ENCODE assay signal across 21 cellular contexts in the genomic region with DNA sequence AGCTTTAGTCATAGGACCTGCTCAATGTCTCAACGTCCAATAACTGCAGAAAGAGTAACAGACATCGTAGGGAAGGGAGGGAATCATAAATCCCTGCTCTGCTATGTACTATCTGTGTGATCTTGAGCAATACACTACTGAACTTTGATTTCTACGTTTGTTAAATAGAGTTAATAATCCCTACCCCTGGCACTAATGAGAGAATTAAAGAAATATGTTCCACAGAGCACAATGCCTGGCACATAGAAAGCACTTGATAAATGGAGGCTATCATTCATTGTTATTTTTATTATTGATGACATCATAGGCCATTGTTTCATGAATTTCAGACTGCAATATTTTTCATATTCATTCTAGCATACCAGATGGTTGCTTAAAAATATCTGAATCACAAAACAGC.
"Had no signal": no experiment of that assay in that cellular context is flagged by ENCODE, and none has a peak within 500 bp of the region (broad histone marks: within the 10 kb centered on the region; RNA-seq: fewer than 3 reads in every experiment).

No MANE protein-coding gene starts in this region.

- H3K4me1 ChIP-seq: colonic mucosa, pancreas had no signal

- H3K9ac ChIP-seq: neural progenitor cell had no signal

- H3K27me3 ChIP-seq: colonic mucosa, esophagus muscularis mucosa, neural progenitor cell, pancreas, tibial nerve, vagina had no signal

- FAIRE-seq: pancreas had no signal

- DNase-seq: activated CD4-positive, alpha-beta memory T cell treated with anti-CD3 and anti-CD28 coated beads for 36 hours; activated CD4-positive, alpha-beta T cell treated with anti-CD3 and anti-CD28 coated beads for 36 hours; activated T-cell treated with anti-CD3 and anti-CD28 coated beads, Interleukin-2, amount 50 U/mL, for 24 hours; caudate nucleus; colonic mucosa; foreskin melanocyte; head of caudate nucleus; immature natural killer cell; pancreas; stimulated activated CD4-positive, alpha-beta T cell treated with anti-CD3 and anti-CD28 coated beads, Interleukin-15, amount 100 ng/mL, for 24 hours; stimulated activated CD4-positive, alpha-beta T cell treated with anti-CD3 and anti-CD28 coated beads, Interleukin-4, amount 100 ng/mL, for 1 hour; stimulated activated naive B cell treated with anti-CD40 and anti-IgM and Interleukin-4, amounts not matched to agents 10 μg/mL and 1 μg/mL and 100 μg/mL, for 72 hours; T-helper 17 cell; WERI-Rb-1 had no signal

- H3K9me3 Mint-ChIP-seq: activated CD4-positive, alpha-beta memory T cell treated with anti-CD3 and anti-CD28 coated beads for 36 hours; activated naive CD4-positive, alpha-beta T cell treated with anti-CD3 and anti-CD28 coated beads, Interleukin-2, amount 50 U/mL, for 24 hours; activated T-cell treated with anti-CD3 and anti-CD28 coated beads, Interleukin-2, amount 50 U/mL, for 24 hours; neural progenitor cell; stimulated activated naive B cell treated with anti-CD40 and anti-IgM and Interleukin-4, amounts not matched to agents 10 μg/mL and 1 μg/mL and 100 μg/mL, for 72 hours had no signal

- H3K9me3 ChIP-seq: colonic mucosa, esophagus muscularis mucosa, pancreas, tibial nerve, vagina had no signal

- ATAC-seq: activated CD4-positive, alpha-beta T cell treated with anti-CD3 and anti-CD28 coated beads for 36 hours; pancreas; stimulated activated naive B cell treated with anti-CD40 and anti-IgM and Interleukin-4, amounts not matched to agents 10 μg/mL and 1 μg/mL and 100 μg/mL, for 72 hours; T-helper 17 cell had no signal

- H3K27ac ChIP-seq: colonic mucosa, neural progenitor cell, pancreas, WERI-Rb-1 had no signal

- H3K27ac Mint-ChIP-seq: activated CD4-positive, alpha-beta memory T cell treated with anti-CD3 and anti-CD28 coated beads for 36 hours; activated CD4-positive, alpha-beta T cell treated with anti-CD3 and anti-CD28 coated beads for 36 hours; activated naive CD4-positive, alpha-beta T cell treated with anti-CD3 and anti-CD28 coated beads, Interleukin-2, amount 50 U/mL, for 24 hours; activated T-cell treated with anti-CD3 and anti-CD28 coated beads, Interleukin-2, amount 50 U/mL, for 24 hours; immature natural killer cell; neural progenitor cell; stimulated activated naive B cell treated with anti-CD40 and anti-IgM and Interleukin-4, amounts not matched to agents 10 μg/mL and 1 μg/mL and 100 μg/mL, for 72 hours; T-helper 17 cell had no signal

- H3K4me1 Mint-ChIP-seq: activated CD4-positive, alpha-beta T cell treated with anti-CD3 and anti-CD28 coated beads for 36 hours; activated naive CD4-positive, alpha-beta T cell treated with anti-CD3 and anti-CD28 coated beads, Interleukin-2, amount 50 U/mL, for 24 hours; immature natural killer cell; T-helper 17 cell had no signal

- H3K27me3 Mint-ChIP-seq: stimulated activated naive B cell treated with anti-CD40 and anti-IgM and Interleukin-4, amounts not matched to agents 10 μg/mL and 1 μg/mL and 100 μg/mL, for 72 hours had no signal

- H3K4me3 ChIP-seq: colonic mucosa, esophagus muscularis mucosa, lung, neural progenitor cell, pancreas, skin epidermis, tibial nerve, vagina had no signal

- H3K4me3 Mint-ChIP-seq: activated CD4-positive, alpha-beta memory T cell treated with anti-CD3 and anti-CD28 coated beads for 36 hours; activated CD4-positive, alpha-beta T cell treated with anti-CD3 and anti-CD28 coated beads for 36 hours; activated naive CD4-positive, alpha-beta T cell treated with anti-CD3 and anti-CD28 coated beads, Interleukin-2, amount 50 U/mL, for 24 hours; activated T-cell treated with anti-CD3 and anti-CD28 coated beads, Interleukin-2, amount 50 U/mL, for 24 hours; immature natural killer cell; neural progenitor cell; stimulated activated naive B cell treated with anti-CD40 and anti-IgM and Interleukin-4, amounts not matched to agents 10 μg/mL and 1 μg/mL and 100 μg/mL, for 72 hours; T-helper 17 cell had no signal

- H3K36me3 ChIP-seq: colonic mucosa, esophagus muscularis mucosa, neural progenitor cell, pancreas, tibial nerve, vagina, WERI-Rb-1 had no signal

- H3K36me3 Mint-ChIP-seq: activated CD4-positive, alpha-beta memory T cell treated with anti-CD3 and anti-CD28 coated beads for 36 hours; activated naive CD4-positive, alpha-beta T cell treated with anti-CD3 and anti-CD28 coated beads, Interleukin-2, amount 50 U/mL, for 24 hours; immature natural killer cell; neural progenitor cell had no signal
